In the genomic region with DNA sequence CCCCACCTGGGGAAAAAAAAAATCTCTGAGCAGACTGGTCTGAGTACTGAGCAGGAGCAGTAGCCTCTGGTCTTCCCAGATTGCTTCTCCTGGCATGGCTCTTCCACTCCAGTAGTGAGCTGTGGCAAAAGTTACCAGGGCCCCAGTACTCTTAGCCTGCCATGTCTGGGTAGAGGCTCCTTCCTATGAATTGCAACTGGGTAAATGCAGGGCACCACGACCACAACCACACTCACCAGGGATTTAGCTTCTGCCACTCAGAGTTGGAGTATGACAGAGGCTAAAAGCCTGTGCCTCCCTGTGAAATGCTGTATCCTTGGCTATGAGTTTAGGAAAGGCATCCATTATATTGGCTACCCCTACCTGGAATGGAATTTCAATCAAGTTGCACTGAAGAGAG, we compare ENCODE assay signal across 26 cellular contexts.
"Had no signal": no experiment of that assay in that cellular context is flagged by ENCODE, and none has a peak within 500 bp of the region (broad histone marks: within the 10 kb centered on the region; RNA-seq: fewer than 3 reads in every experiment).

No MANE protein-coding gene starts in this region.

- H3K27ac Mint-ChIP-seq: dendritic cell treated with granulocyte-macrophage colony-stimulating factor and Interleukin-4, amounts not matched to agents 40 ng/mL and 50 ng/mL, for 4 days; naive thymus-derived CD8-positive, alpha-beta T cell; stimulated activated naive B cell treated with anti-CD40 and anti-IgM and Interleukin-4, amounts not matched to agents 10 μg/mL and 1 μg/mL and 100 μg/mL, for 72 hours; stimulated activated naive CD8-positive, alpha-beta T cell treated with anti-CD3 and anti-CD28 coated beads, Interleukin-15, Interleukin-2, amounts not matched to agents 100 ng/mL and 50 ng/mL, for 24 hours had no signal

- H3K27ac ChIP-seq: colonic mucosa, esophagus squamous epithelium, hepatocyte, psoas muscle, sigmoid colon, skin epidermis, spleen, thoracic aorta, tibial nerve, upper lobe of right lung, uterus had no signal

- H3K9me3 ChIP-seq: colonic mucosa, esophagus squamous epithelium, psoas muscle, sigmoid colon, spleen, thoracic aorta, tibial nerve, upper lobe of right lung, uterus had no signal

- H3K36me3 Mint-ChIP-seq: naive thymus-derived CD8-positive, alpha-beta T cell; stimulated activated naive B cell treated with anti-CD40 and anti-IgM and Interleukin-4, amounts not matched to agents 10 μg/mL and 1 μg/mL and 100 μg/mL, for 72 hours had no signal

- H3K27me3 Mint-ChIP-seq: dendritic cell treated with granulocyte-macrophage colony-stimulating factor and Interleukin-4, amounts not matched to agents 40 ng/mL and 50 ng/mL, for 4 days had no signal

- H3K4me3 Mint-ChIP-seq: dendritic cell treated with granulocyte-macrophage colony-stimulating factor and Interleukin-4, amounts not matched to agents 40 ng/mL and 50 ng/mL, for 4 days; naive thymus-derived CD8-positive, alpha-beta T cell; stimulated activated naive B cell treated with anti-CD40 and anti-IgM and Interleukin-4, amounts not matched to agents 10 μg/mL and 1 μg/mL and 100 μg/mL, for 72 hours; stimulated activated naive CD8-positive, alpha-beta T cell treated with anti-CD3 and anti-CD28 coated beads, Interleukin-15, Interleukin-2, amounts not matched to agents 100 ng/mL and 50 ng/mL, for 24 hours had no signal

- H3K4me1 ChIP-seq: colonic mucosa, esophagus squamous epithelium, psoas muscle, sigmoid colon, spleen, tibial nerve, upper lobe of right lung, uterus had no signal

- FAIRE-seq: endothelial cell of umbilical vein, kidney had no signal

- H3K9me3 Mint-ChIP-seq: dendritic cell treated with granulocyte-macrophage colony-stimulating factor and Interleukin-4, amounts not matched to agents 40 ng/mL and 50 ng/mL, for 4 days; naive thymus-derived CD8-positive, alpha-beta T cell; nephron progenitor cell; stimulated activated naive B cell treated with anti-CD40 and anti-IgM and Interleukin-4, amounts not matched to agents 10 μg/mL and 1 μg/mL and 100 μg/mL, for 72 hours; stimulated activated naive CD8-positive, alpha-beta T cell treated with anti-CD3 and anti-CD28 coated beads, Interleukin-15, Interleukin-2, amounts not matched to agents 100 ng/mL and 50 ng/mL, for 24 hours had no signal

- H3K4me1 Mint-ChIP-seq: naive thymus-derived CD8-positive, alpha-beta T cell; stimulated activated naive B cell treated with anti-CD40 and anti-IgM and Interleukin-4, amounts not matched to agents 10 μg/mL and 1 μg/mL and 100 μg/mL, for 72 hours had no signal

- H3K36me3 ChIP-seq: colonic mucosa, esophagus squamous epithelium, sigmoid colon, spleen, thoracic aorta, tibial nerve, upper lobe of right lung, uterus had no signal

- DNase-seq: colonic mucosa; effector CD8-positive, alpha-beta T cell; esophagus squamous epithelium; foreskin melanocyte; kidney; mesenchymal stem cell; midbrain; naive thymus-derived CD8-positive, alpha-beta T cell; nephron progenitor cell; nucleus accumbens; psoas muscle; right cardiac atrium; sigmoid colon; spleen; stimulated activated CD4-positive, alpha-beta T cell treated with anti-CD3 and anti-CD28 coated beads, Interleukin-4, amount 100 ng/mL, for 4 hours; stimulated activated naive B cell treated with anti-CD40 and anti-IgM and Interleukin-4, amounts not matched to agents 10 μg/mL and 1 μg/mL and 100 μg/mL, for 72 hours; upper lobe of right lung; uterus had no signal

- ATAC-seq: left lobe of liver; naive thymus-derived CD8-positive, alpha-beta T cell; psoas muscle; right cardiac atrium; stimulated activated naive B cell treated with anti-CD40 and anti-IgM and Interleukin-4, amounts not matched to agents 10 μg/mL and 1 μg/mL and 100 μg/mL, for 72 hours; upper lobe of right lung had no signal

- H3K27me3 ChIP-seq: colonic mucosa, esophagus squamous epithelium, hepatocyte, sigmoid colon, spleen, tibial nerve, upper lobe of right lung, uterus had no signal

- H3K4me3 ChIP-seq: colonic mucosa, esophagus squamous epithelium, hepatocyte, psoas muscle, sigmoid colon, skin epidermis, spleen, thoracic aorta, tibial nerve, upper lobe of right lung, uterus had no signal
